In the genomic region with DNA sequence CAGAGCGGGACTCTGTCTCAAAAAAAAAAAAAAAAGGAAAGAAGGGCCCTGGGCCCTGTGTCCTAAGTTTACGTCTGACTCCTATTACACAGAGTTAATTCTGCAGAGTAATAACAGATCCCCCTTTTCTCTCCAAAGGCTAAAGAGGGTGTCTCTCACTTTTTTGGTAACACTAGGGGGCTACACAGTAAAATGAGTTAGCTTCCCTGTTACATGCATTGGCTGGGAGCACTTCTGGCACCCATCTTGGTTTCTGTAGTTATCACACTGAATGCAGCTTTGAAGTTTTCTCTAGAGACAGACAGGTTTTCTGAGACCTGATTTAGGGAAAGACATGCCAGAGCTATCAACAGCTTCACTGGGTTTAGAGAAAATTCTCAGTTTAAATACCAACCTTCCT, we compare ENCODE assay signal across 10 cellular contexts.
"Had no signal": no experiment of that assay in that cellular context is flagged by ENCODE, and none has a peak within 500 bp of the region (broad histone marks: within the 10 kb centered on the region; RNA-seq: fewer than 3 reads in every experiment).

No MANE protein-coding gene starts in this region.

- H3K27me3 ChIP-seq: brain microvascular endothelial cell had no signal

- DNase-seq: activated CD4-positive, alpha-beta memory T cell treated with anti-CD3 and anti-CD28 coated beads for 36 hours; activated CD4-positive, alpha-beta T cell treated with anti-CD3 and anti-CD28 coated beads for 1 hour; activated gamma-delta T cell treated with Interleukin-2 at 50 U/mL for 16 hours; activated naive CD8-positive, alpha-beta T cell treated with anti-CD3 and anti-CD28 coated beads for 36 hours; activated T-cell treated with anti-CD3 and anti-CD28 coated beads, Interleukin-2, amount 50 U/mL, for 48 hours; brain microvascular endothelial cell; hypothalamus; retina; stimulated activated CD4-positive, alpha-beta T cell treated with anti-CD3 and anti-CD28 coated beads, Interleukin-15, amount 100 ng/mL, for 24 hours; stimulated activated CD4-positive, alpha-beta T cell treated with anti-CD3 and anti-CD28 coated beads, Interleukin-4, amount 100 ng/mL, for 24 hours had no signal

- H3K27ac ChIP-seq: brain microvascular endothelial cell had no signal
